In the genomic region with DNA sequence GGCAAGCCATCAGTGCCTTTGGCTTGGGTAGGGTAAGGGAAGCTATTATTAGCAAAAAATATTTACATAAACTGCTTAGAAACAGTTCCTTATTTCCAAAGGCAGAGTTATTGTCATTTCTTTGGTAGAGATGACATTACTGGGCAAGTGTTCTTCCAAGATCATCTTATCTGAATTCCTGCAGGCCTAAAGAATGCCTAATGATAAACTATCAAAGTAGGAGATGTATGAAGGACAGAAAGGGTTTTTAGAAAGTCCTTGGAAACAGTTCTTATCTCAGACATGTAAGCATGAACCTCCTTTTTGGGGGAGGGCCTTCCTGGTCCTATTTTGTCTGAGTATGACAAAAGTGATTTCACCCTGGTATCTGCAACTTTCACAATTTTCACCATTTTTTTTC, we compare ENCODE assay signal across 1 cellular context.
TF ChIP-seq lines count a peak whose summit lies in the region.

No MANE protein-coding gene starts in this region.

TF ChIP-seq in K562, 482 proteins besides CTCF, POLR2A, EP300 and RAD21 (continued from another document and continues in another):
- TF ChIP-seq ZBTB5 (IDR thresholded peaks at IDR 0.05) (no peak), MAFK (IDR thresholded peaks at IDR 0.05; ENCODE audit: low read length) (no peak), PHF21A (IDR thresholded peaks at IDR 0.05; ENCODE audit: borderline replicate concordance, low read depth) (no peak), POLR2AphosphoS5 (IDR thresholded peaks at IDR 0.05; ENCODE audit: control insufficient read depth, insufficient read depth, low read depth, low read length) (peak; percentile 24; the same call in 1 of the 2 replicates), HOXB6 (CRISPR knock-in tag; IDR thresholded peaks at IDR 0.05; ENCODE audit: borderline replicate concordance) (no peak), PATZ1 (CRISPR knock-in tag; IDR thresholded peaks at IDR 0.05; ENCODE audit: borderline replicate concordance) (no peak), ARID4B (CRISPR knock-in tag; IDR thresholded peaks at IDR 0.05) (no peak), WHSC1 (IDR thresholded peaks at IDR 0.05; ENCODE audit: low read length) (no peak), CBX3 (IDR thresholded peaks at IDR 0.05; ENCODE audit: borderline replicate concordance in 1 of 2, low read length in 2 of 2) (no peak), TRIM28 (IDR thresholded peaks at IDR 0.05) (peak; percentile 30; the same call in 1 of the 2 replicates), NR2C2 (CRISPR knock-in tag; IDR thresholded peaks at IDR 0.05) (no peak), NR2C2 (tag; IDR thresholded peaks at IDR 0.05) (peak; percentile 31; the same call in 1 of the 2 replicates), ZNF253 (CRISPR knock-in tag; conservative IDR thresholded peaks at IDR 0.05) (no peak), HOMEZ (CRISPR knock-in tag; IDR thresholded peaks at IDR 0.05) (no peak), ZNF699 (CRISPR knock-in tag; IDR thresholded peaks at IDR 0.05; ENCODE audit: insufficient replicate concordance) (no peak), ARID1B (IDR thresholded peaks at IDR 0.05) (peak; percentile 97), ZNF76 (CRISPR knock-in tag; IDR thresholded peaks at IDR 0.05; ENCODE audit: borderline replicate concordance) (no peak), SLC30A9 (CRISPR knock-in tag; IDR thresholded peaks at IDR 0.05) (no peak), ETS2 (tag; IDR thresholded peaks at IDR 0.05; ENCODE audit: borderline replicate concordance, poor library complexity, severe bottlenecking) (no peak), FOXJ2 (tag; IDR thresholded peaks at IDR 0.05) (peak; percentile 51; the same call in 1 of the 2 replicates), NFE2L1 (tag; IDR thresholded peaks at IDR 0.05; ENCODE audit: borderline replicate concordance, low read depth) (no peak), ZNF551 (CRISPR knock-in tag; IDR thresholded peaks at IDR 0.05) (no peak), BMI1 (IDR thresholded peaks at IDR 0.05; ENCODE audit: low read length) (no peak), CEBPB (tag; IDR thresholded peaks at IDR 0.05) (no peak), ZNF133 (CRISPR knock-in tag; IDR thresholded peaks at IDR 0.05) (no peak), MECOM (CRISPR knock-in tag; IDR thresholded peaks at IDR 0.05) (peak; percentile 58; the same call in 1 of the 2 replicates), ZNF197 (CRISPR knock-in tag; IDR thresholded peaks at IDR 0.05; ENCODE audit: low read depth) (no peak), SNIP1 (IDR thresholded peaks at IDR 0.05; ENCODE audit: low read depth) (no peak), GTF3C2 (IDR thresholded peaks at IDR 0.05; ENCODE audit: borderline replicate concordance, extremely low read depth, insufficient read length) (no peak), CBFA2T2 (conservative IDR thresholded peaks at IDR 0.05) (peak; percentile 87), RFX1 (IDR thresholded peaks at IDR 0.05) (peak; percentile 41; the same call in 1 of the 2 replicates), EHMT2 (IDR thresholded peaks at IDR 0.05) (peak; percentile 17; the same call in 1 of the 2 replicates), POLR3G (IDR thresholded peaks at IDR 0.05; ENCODE audit: extremely low read depth, insufficient read length, insufficient replicate concordance) (no peak), ZNF766 (CRISPR knock-in tag; conservative IDR thresholded peaks at IDR 0.05) (0 out of 2 replicates have a peak, but pooled peaks have one; percentile 24), TFAM (CRISPR knock-in tag; conservative IDR thresholded peaks at IDR 0.05) (no peak), SMARCA4 (IDR thresholded peaks at IDR 0.05) (peak; percentile 92), ZNF311 (CRISPR knock-in tag; IDR thresholded peaks at IDR 0.05) (0 out of 2 replicates have a peak, but pooled peaks have one; percentile 50), SOX6 (IDR thresholded peaks at IDR 0.05) (peak; percentile 98), IFI16 (CRISPR knock-in tag; IDR thresholded peaks at IDR 0.05) (no peak), ATF6 (CRISPR knock-in tag; IDR thresholded peaks at IDR 0.05) (peak; percentile 60; the same call in 1 of the 2 replicates), CREB5 (CRISPR knock-in tag; IDR thresholded peaks at IDR 0.05) (no peak), ZEB2 (IDR thresholded peaks at IDR 0.05) (0 out of 2 replicates have a peak, but pooled peaks have one; percentile 20), ARID2 (IDR thresholded peaks at IDR 0.05) (no peak)
- TF ChIP-seq, protein P1, sequence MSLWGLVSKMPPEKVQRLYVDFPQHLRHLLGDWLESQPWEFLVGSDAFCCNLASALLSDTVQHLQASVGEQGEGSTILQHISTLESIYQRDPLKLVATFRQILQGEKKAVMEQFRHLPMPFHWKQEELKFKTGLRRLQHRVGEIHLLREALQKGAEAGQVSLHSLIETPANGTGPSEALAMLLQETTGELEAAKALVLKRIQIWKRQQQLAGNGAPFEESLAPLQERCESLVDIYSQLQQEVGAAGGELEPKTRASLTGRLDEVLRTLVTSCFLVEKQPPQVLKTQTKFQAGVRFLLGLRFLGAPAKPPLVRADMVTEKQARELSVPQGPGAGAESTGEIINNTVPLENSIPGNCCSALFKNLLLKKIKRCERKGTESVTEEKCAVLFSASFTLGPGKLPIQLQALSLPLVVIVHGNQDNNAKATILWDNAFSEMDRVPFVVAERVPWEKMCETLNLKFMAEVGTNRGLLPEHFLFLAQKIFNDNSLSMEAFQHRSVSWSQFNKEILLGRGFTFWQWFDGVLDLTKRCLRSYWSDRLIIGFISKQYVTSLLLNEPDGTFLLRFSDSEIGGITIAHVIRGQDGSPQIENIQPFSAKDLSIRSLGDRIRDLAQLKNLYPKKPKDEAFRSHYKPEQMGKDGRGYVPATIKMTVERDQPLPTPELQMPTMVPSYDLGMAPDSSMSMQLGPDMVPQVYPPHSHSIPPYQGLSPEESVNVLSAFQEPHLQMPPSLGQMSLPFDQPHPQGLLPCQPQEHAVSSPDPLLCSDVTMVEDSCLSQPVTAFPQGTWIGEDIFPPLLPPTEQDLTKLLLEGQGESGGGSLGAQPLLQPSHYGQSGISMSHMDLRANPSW (CRISPR knock-in tag; IDR thresholded peaks at IDR 0.05) = no peak
